38 cellular contexts compared by ENCODE assay signal in the genomic region with DNA sequence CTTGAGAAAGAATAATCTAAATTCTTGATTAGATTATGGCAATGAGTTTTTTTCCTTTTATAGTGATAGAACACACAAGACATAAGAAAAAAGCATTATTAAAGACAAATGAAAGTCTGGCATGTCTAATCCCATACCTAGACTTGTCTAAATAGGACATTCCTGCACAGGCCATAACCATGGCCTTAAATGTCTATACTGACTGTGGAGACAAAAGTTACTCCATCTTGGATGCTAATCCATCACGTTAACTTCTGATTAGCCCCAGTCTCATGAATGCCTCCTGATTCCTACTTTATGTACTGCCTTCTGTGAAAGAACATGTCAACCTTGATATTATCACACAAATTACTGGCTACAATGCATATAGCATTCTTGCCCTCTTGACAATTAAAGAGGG.
"Had no signal": no experiment of that assay in that cellular context is flagged by ENCODE, and none has a peak within 500 bp of the region (broad histone marks: within the 10 kb centered on the region; RNA-seq: fewer than 3 reads in every experiment).

No MANE protein-coding gene starts in this region.

- ATAC-seq: activated naive CD4-positive, alpha-beta T cell treated with anti-CD3 and anti-CD28 coated beads, Interleukin-2, amount 50 U/mL, for 72 hours; activated T-cell treated with anti-CD3 and anti-CD28 coated beads, Interleukin-2, amount 50 U/mL, for 4 hours; activated T-cell treated with anti-CD3 and anti-CD28 coated beads, Interleukin-2, amount 50 U/mL, for 72 hours; activated T-helper 17 cell treated with anti-CD3 and anti-CD28 coated beads, Interleukin-2, amount 50 U/mL, for 72 hours; body of pancreas had no signal

- H3K9me3 ChIP-seq: adrenal gland, ascending aorta, body of pancreas, breast epithelium had no signal

- H3K4me3 ChIP-seq: adrenal gland, ascending aorta, body of pancreas, breast epithelium, cardiac muscle cell had no signal

- H3K4me1 Mint-ChIP-seq: activated naive CD8-positive, alpha-beta T cell treated with anti-CD3 and anti-CD28 coated beads, Interleukin-2, amount 10 ng/mL, durations not matched to agents 7 days and 5 days; brain had no signal

- H3K4me1 ChIP-seq: adrenal gland, ascending aorta, body of pancreas, breast epithelium had no signal

- DNase-seq: activated effector memory CD4-positive, alpha-beta T cell treated with anti-CD3 and anti-CD28 coated beads, Interleukin-2, amount 50 U/mL, for 16 hours; activated effector memory CD4-positive, alpha-beta T cell treated with Interleukin-2 at 50 U/mL for 16 hours; activated gamma-delta T cell; activated gamma-delta T cell treated with Interleukin-2 at 50 U/mL for 16 hours; activated naive CD4-positive, alpha-beta T cell treated with anti-CD3 and anti-CD28 coated beads for 36 hours; activated naive CD4-positive, alpha-beta T cell treated with anti-CD3 and anti-CD28 coated beads, Interleukin-2, amount 10 ng/mL, durations not matched to agents 7 days and 5 days; activated naive CD4-positive, alpha-beta T cell treated with anti-CD3 and anti-CD28 coated beads, Interleukin-2, amount 50 U/mL, for 16 hours; activated naive CD4-positive, alpha-beta T cell treated with Interleukin-2 at 50 U/mL for 16 hours; activated naive CD8-positive, alpha-beta T cell treated with anti-CD3 and anti-CD28 coated beads for 36 hours; activated naive CD8-positive, alpha-beta T cell treated with anti-CD3 and anti-CD28 coated beads, Interleukin-2, amount 10 ng/mL, durations not matched to agents 7 days and 5 days; activated T-cell treated with anti-CD3 and anti-CD28 coated beads for 4 hours; activated T-cell treated with anti-CD3 and anti-CD28 coated beads, Interleukin-2, amount 50 U/mL, for 1 hour; activated T-cell treated with anti-CD3 and anti-CD28 coated beads, Interleukin-2, amount 50 U/mL, for 24 hours; activated T-cell treated with anti-CD3 and anti-CD28 coated beads, Interleukin-2, amount 50 U/mL, for 4 hours; activated T-cell treated with anti-CD3 and anti-CD28 coated beads, Interleukin-2, amount 50 U/mL, for 48 hours; activated T-cell treated with anti-CD3 and anti-CD28 coated beads, Interleukin-2, amount 50 U/mL, for 72 hours; adrenal gland; amniotic stem cell; amygdala; anterior cingulate cortex; aorta; body of pancreas; brain microvascular endothelial cell; caudate nucleus; central memory CD4-positive, alpha-beta T cell; cerebellar nuclear complex had no signal

- H3K27ac ChIP-seq: adrenal gland, ascending aorta, body of pancreas, brain microvascular endothelial cell, breast epithelium, cardiac muscle cell had no signal

- H3K4me3 Mint-ChIP-seq: activated naive CD4-positive, alpha-beta T cell treated with anti-CD3 and anti-CD28 coated beads for 36 hours; activated naive CD4-positive, alpha-beta T cell treated with anti-CD3 and anti-CD28 coated beads, Interleukin-2, amount 10 ng/mL, durations not matched to agents 7 days and 5 days; activated naive CD4-positive, alpha-beta T cell treated with anti-CD3 and anti-CD28 coated beads, Interleukin-2, amount 50 U/mL, for 24 hours; activated naive CD8-positive, alpha-beta T cell treated with anti-CD3 and anti-CD28 coated beads for 36 hours; activated naive CD8-positive, alpha-beta T cell treated with anti-CD3 and anti-CD28 coated beads, Interleukin-2, amount 10 ng/mL, durations not matched to agents 7 days and 5 days; activated T-cell treated with anti-CD3 and anti-CD28 coated beads, Interleukin-2, amount 50 U/mL, for 24 hours; activated T-cell treated with anti-CD3 and anti-CD28 coated beads, Interleukin-2, amount 50 U/mL, for 4 hours; activated T-cell treated with anti-CD3 and anti-CD28 coated beads, Interleukin-2, amount 50 U/mL, for 72 hours; activated T-helper 1 cell treated with anti-CD3 and anti-CD28 coated beads, Interleukin-12 subunit alpha, Interleukin-12 subunit beta, Interleukin-2, Interleukin-4 antibody, amounts not matched to agents 30 ng/mL and 10 ng/mL and 1 ng/mL, durations not matched to agents 14 hours and 24 hours and 36 hours; activated T-helper 17 cell treated with anti-CD3 and anti-CD28 coated beads, Interleukin-2, amount 50 U/mL, for 72 hours; brain; central memory CD8-positive, alpha-beta T cell had no signal

- H3K27me3 ChIP-seq: adrenal gland, ascending aorta, body of pancreas, brain microvascular endothelial cell, breast epithelium, cardiac muscle cell had no signal

- H3K27ac Mint-ChIP-seq: activated naive CD4-positive, alpha-beta T cell treated with anti-CD3 and anti-CD28 coated beads for 36 hours; activated naive CD4-positive, alpha-beta T cell treated with anti-CD3 and anti-CD28 coated beads, Interleukin-2, amount 10 ng/mL, durations not matched to agents 7 days and 5 days; activated naive CD4-positive, alpha-beta T cell treated with anti-CD3 and anti-CD28 coated beads, Interleukin-2, amount 50 U/mL, for 24 hours; activated naive CD4-positive, alpha-beta T cell treated with anti-CD3 and anti-CD28 coated beads, Interleukin-2, amount 50 U/mL, for 72 hours; activated naive CD8-positive, alpha-beta T cell treated with anti-CD3 and anti-CD28 coated beads for 36 hours; activated naive CD8-positive, alpha-beta T cell treated with anti-CD3 and anti-CD28 coated beads, Interleukin-2, amount 10 ng/mL, durations not matched to agents 7 days and 5 days; activated T-cell treated with anti-CD3 and anti-CD28 coated beads, Interleukin-2, amount 50 U/mL, for 72 hours; activated T-helper 1 cell treated with anti-CD3 and anti-CD28 coated beads, Interleukin-12 subunit alpha, Interleukin-12 subunit beta, Interleukin-2, Interleukin-4 antibody, amounts not matched to agents 30 ng/mL and 10 ng/mL and 1 ng/mL, durations not matched to agents 14 hours and 24 hours and 36 hours; activated T-helper 17 cell treated with anti-CD3 and anti-CD28 coated beads, Interleukin-2, amount 50 U/mL, for 72 hours had no signal

- FAIRE-seq: astrocyte, bronchial epithelial cell, colon had no signal

- H3K27me3 Mint-ChIP-seq: activated naive CD4-positive, alpha-beta T cell treated with anti-CD3 and anti-CD28 coated beads, Interleukin-2, amount 10 ng/mL, durations not matched to agents 7 days and 5 days; activated naive CD4-positive, alpha-beta T cell treated with anti-CD3 and anti-CD28 coated beads, Interleukin-2, amount 50 U/mL, for 24 hours; activated naive CD8-positive, alpha-beta T cell treated with anti-CD3 and anti-CD28 coated beads for 36 hours; activated naive CD8-positive, alpha-beta T cell treated with anti-CD3 and anti-CD28 coated beads, Interleukin-2, amount 10 ng/mL, durations not matched to agents 7 days and 5 days; activated T-cell treated with anti-CD3 and anti-CD28 coated beads, Interleukin-2, amount 50 U/mL, for 24 hours; activated T-helper 17 cell treated with anti-CD3 and anti-CD28 coated beads, Interleukin-2, amount 50 U/mL, for 72 hours; brain; central memory CD8-positive, alpha-beta T cell had no signal

- H3K9me3 Mint-ChIP-seq: activated naive CD4-positive, alpha-beta T cell treated with anti-CD3 and anti-CD28 coated beads for 36 hours; activated naive CD4-positive, alpha-beta T cell treated with anti-CD3 and anti-CD28 coated beads, Interleukin-2, amount 10 ng/mL, durations not matched to agents 7 days and 5 days; activated naive CD4-positive, alpha-beta T cell treated with anti-CD3 and anti-CD28 coated beads, Interleukin-2, amount 50 U/mL, for 24 hours; activated naive CD4-positive, alpha-beta T cell treated with anti-CD3 and anti-CD28 coated beads, Interleukin-2, amount 50 U/mL, for 72 hours; activated naive CD8-positive, alpha-beta T cell treated with anti-CD3 and anti-CD28 coated beads for 36 hours; activated naive CD8-positive, alpha-beta T cell treated with anti-CD3 and anti-CD28 coated beads, Interleukin-2, amount 10 ng/mL, durations not matched to agents 7 days and 5 days; activated T-cell treated with anti-CD3 and anti-CD28 coated beads, Interleukin-2, amount 50 U/mL, for 24 hours; activated T-cell treated with anti-CD3 and anti-CD28 coated beads, Interleukin-2, amount 50 U/mL, for 4 hours; activated T-cell treated with anti-CD3 and anti-CD28 coated beads, Interleukin-2, amount 50 U/mL, for 72 hours; activated T-helper 1 cell treated with anti-CD3 and anti-CD28 coated beads, Interleukin-12 subunit alpha, Interleukin-12 subunit beta, Interleukin-2, Interleukin-4 antibody, amounts not matched to agents 30 ng/mL and 10 ng/mL and 1 ng/mL, durations not matched to agents 14 hours and 24 hours and 36 hours; activated T-helper 17 cell treated with anti-CD3 and anti-CD28 coated beads, Interleukin-2, amount 50 U/mL, for 72 hours; brain; central memory CD8-positive, alpha-beta T cell had no signal
